Comparison of ENCODE assay signal across 8 cellular contexts in genomic region chr2:65349863-65350262, GRCh38.
A peak's percentile ranks its signal among the peaks of the same experiment; 100 is the strongest.
DNase-seq lines count a peak whose midpoint lies in the region; ATAC-seq and TF ChIP-seq lines count a peak whose summit lies in the region.

No MANE protein-coding gene starts in this region.

- H3K4me3 ChIP-seq in WERI-Rb-1 (ENCODE audit: low read depth, low read length), result no peak overlapping the region
- no peak overlapping the region for H3K4me3 ChIP-seq in CD8-positive, alpha-beta memory T cell (ENCODE audit: low read length)

- H3K36me3 Mint-ChIP-seq in CD8-positive, alpha-beta memory T cell, result peaks cover 0 to 14% (median 0%) of the 10 kb centered on the region in 3 donors

- CTCF ChIA-PET in CD8-positive, alpha-beta memory T cell (lab: Charles Lee), result no interaction called here

- H3K27me3 ChIP-seq in WERI-Rb-1 (ENCODE audit: insufficient read depth, low read depth, severe bottlenecking), result no peaks in the 10 kb centered on the region
- H3K27me3 ChIP-seq in CD8-positive, alpha-beta memory T cell (ENCODE audit: insufficient read depth, low read length, poor library complexity, severe bottlenecking), result no peaks in the 10 kb centered on the region

- H3K4me1 ChIP-seq in CD8-positive, alpha-beta memory T cell (ENCODE audit: insufficient read depth, low read length), result no peaks in the 10 kb centered on the region

- ATAC-seq in GM18907 (IDR thresholded peaks at IDR 0.05; ENCODE audit: unreplicated experiment), result no peak

- no peak overlapping the region for H3K4me3 Mint-ChIP-seq in CD8-positive, alpha-beta memory T cell

- H3K27ac ChIP-seq in WERI-Rb-1, result peak overlapping the region; percentile 50
- H3K27ac ChIP-seq in CD8-positive, alpha-beta memory T cell (ENCODE audit: low read depth, low read length), result no peak overlapping the region

- H3K27ac Mint-ChIP-seq in CD8-positive, alpha-beta memory T cell, result peak overlapping the region in 1 of 8 donors; percentile 4

- no peaks in the 10 kb centered on the region for H3K4me1 Mint-ChIP-seq in CD8-positive, alpha-beta memory T cell

- no peaks in the 10 kb centered on the region for H3K9me3 Mint-ChIP-seq in CD8-positive, alpha-beta memory T cell

- H3K36me3 ChIP-seq in WERI-Rb-1, result no peaks in the 10 kb centered on the region
- no peaks in the 10 kb centered on the region for H3K36me3 ChIP-seq in CD8-positive, alpha-beta memory T cell (ENCODE audit: insufficient read depth, low read length)

- peaks cover 4 to 5% of the 10 kb centered on the region in 2 donors for H3K27me3 Mint-ChIP-seq in CD8-positive, alpha-beta memory T cell

- POLR2A ChIA-PET in CD8-positive, alpha-beta memory T cell (lab: Charles Lee), result no interaction called here

- TF ChIP-seq CTCF in WERI-Rb-1 (IDR thresholded peaks at IDR 0.05; ENCODE audit: low read depth, low read length), result no peak

- H3K9me3 ChIP-seq in WERI-Rb-1 (ENCODE audit: severe bottlenecking), result no peaks in the 10 kb centered on the region
- no peaks in the 10 kb centered on the region for H3K9me3 ChIP-seq in CD8-positive, alpha-beta memory T cell (ENCODE audit: low read length)

- peak; percentile 36 for DNase-seq in AG20443 (ENCODE audit: low spot score)
- peak; percentile 78 for DNase-seq in NCI-H1105 (lab: John Stamatoyannopoulos, UW)
- peak; percentile 89 for DNase-seq in WERI-Rb-1
- DNase-seq in iris pigment epithelial cell (ENCODE audit: low read depth), result peak; percentile 83
- no peak for DNase-seq in C1 segment of cervical spinal cord (lab: John Stamatoyannopoulos, UW)
- DNase-seq in CD8-positive, alpha-beta memory T cell, result no peak
- no peak for DNase-seq in activated CD4-positive, alpha-beta T cell treated with anti-CD3 and anti-CD28 coated beads, Interleukin-2, amount 50 U/mL, for 1 hour

Comparison
In these comparisons a context has a peak if more than half of its experiments do, and no peak if none do; other contexts are left out.
1. DNase-seq: peak in AG20443 (single experiment), NCI-H1105 (single experiment), WERI-Rb-1 (single experiment) and iris pigment epithelial cell (single experiment); none in C1 segment of cervical spinal cord (0 of 14), CD8-positive, alpha-beta memory T cell (0 of 5) and activated CD4-positive, alpha-beta T cell treated with anti-CD3 and anti-CD28 coated beads, Interleukin-2, amount 50 U/mL, for 1 hour (single experiment).